In the genomic region with DNA sequence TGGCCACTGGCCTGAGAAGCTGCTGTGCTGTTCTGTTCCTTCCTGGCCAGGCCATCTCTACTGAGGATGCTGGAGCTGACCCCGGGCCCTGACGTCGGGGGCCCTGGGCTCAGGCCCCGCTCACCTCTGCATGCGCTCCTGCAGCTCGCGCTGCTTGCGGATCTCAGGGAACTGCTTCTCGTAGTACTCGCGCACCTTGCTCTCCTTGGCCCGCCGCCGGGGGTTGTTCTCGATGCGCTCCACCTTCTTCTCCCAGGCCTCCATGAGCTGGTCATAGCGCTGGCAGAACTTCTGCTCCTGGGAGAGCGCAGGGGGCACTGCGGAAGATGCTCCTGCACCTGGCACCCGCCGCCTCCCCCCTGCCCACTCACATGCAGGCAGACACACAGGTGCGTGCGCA, we compare ENCODE assay signal across 19 cellular contexts.
DNase-seq lines count a peak whose midpoint lies in the region; ATAC-seq, FAIRE-seq and TF ChIP-seq lines count a peak whose summit lies in the region.
"Had no signal": no experiment of that assay in that cellular context is flagged by ENCODE, and none has a peak within 500 bp of the region (broad histone marks: within the 10 kb centered on the region; RNA-seq: fewer than 3 reads in every experiment).

No MANE protein-coding gene starts in this region.

- CTCF ChIA-PET in H1 (lab: Charles Lee; ENCODE audit: partially characterized antibody) (interaction anchor here (0.6 to 1.5 kb wide), 5 partner anchors 9 to 344 kb away, joined by 3 read pairs; no protein-coding TSS in a partner anchor), HepG2 (lab: Yijun Ruan, JAX; ENCODE audit: low intra/inter-chr PET ratio, low total read pairs) (no interaction called here)

- peak overlapping the region; percentile 70 for H3K56ac ChIP-seq in H1 (replicated peaks; ENCODE audit: insufficient read length, low read depth, low read length)

- H4K5ac ChIP-seq in H1 (ENCODE audit: insufficient read length, low read depth, low read length): no peak overlapping the region

- no peak overlapping the region for H3K27ac Mint-ChIP-seq in natural killer cell treated with Interleukin-12 subunit alpha and Interleukin-12 subunit beta and Interleukin-15 and Interleukin-18, amount 100 ng/mL, for 72 hours
- H3K27ac Mint-ChIP-seq in natural killer cell (peak overlapping the region in 1 of 2 donors; percentile 49), nephron progenitor cell (peak overlapping the region; percentile 85)
- H3K27ac Mint-ChIP-seq: GM23338 had no signal

- H3K36me3 Mint-ChIP-seq in natural killer cell treated with Interleukin-12 subunit alpha and Interleukin-12 subunit beta and Interleukin-15 and Interleukin-18, amount 100 ng/mL, for 72 hours: peaks cover 9% of the 10 kb centered on the region
- H3K36me3 Mint-ChIP-seq in natural killer cell: peaks cover 6% of the 10 kb centered on the region
- H3K36me3 Mint-ChIP-seq in nephron progenitor cell (ENCODE audit: low read depth): peaks cover 11% of the 10 kb centered on the region

- H3K79me1 ChIP-seq in H1 (ENCODE audit: low read depth, low read length): peaks cover 14% of the 10 kb centered on the region

- H3K9me3 Mint-ChIP-seq in natural killer cell treated with Interleukin-12 subunit alpha and Interleukin-12 subunit beta and Interleukin-15 and Interleukin-18, amount 100 ng/mL, for 72 hours: no peaks in the 10 kb centered on the region
- no peaks in the 10 kb centered on the region for H3K9me3 Mint-ChIP-seq in natural killer cell
- no peaks in the 10 kb centered on the region for H3K9me3 Mint-ChIP-seq in nephron progenitor cell
- H3K9me3 Mint-ChIP-seq: CD4-positive, alpha-beta memory T cell; GM23338 had no signal

- no peak overlapping the region for H2AK5ac ChIP-seq in H1 (ENCODE audit: low read depth, low read length)

- peaks cover 0 to 10% of the 10 kb centered on the region in 2 experiments for H4K20me1 ChIP-seq in H1 (replicated peaks in 1 of 2; ENCODE audit: control insufficient read depth in 1 of 2, insufficient read depth in 2 of 2, low read length in 2 of 2)
- no peaks in the 10 kb centered on the region for H4K20me1 ChIP-seq in HepG2 (ENCODE audit: insufficient read depth, low read length)

- H3K4me2 ChIP-seq in H1 (ENCODE audit: insufficient read depth in 1 of 2, low read depth in 2 of 2, low read length in 2 of 2) (no peak overlapping the region), HepG2 (ENCODE audit: low read depth, low read length) (no peak overlapping the region)
- H3K4me2 ChIP-seq: GM23338 had no signal

- H2BK20ac ChIP-seq in H1 (ENCODE audit: low read length): no peak overlapping the region

- no TSS peak for BruUV-seq in HepG2 (replicated peaks; lab: Mats Ljungman, UMichigan)

- H2BK12ac ChIP-seq in H1 (ENCODE audit: low read depth, low read length): no peak overlapping the region

- H2BK120ac ChIP-seq in H1 (replicated peaks; ENCODE audit: low read depth, low read length): no peak overlapping the region

- H2AFZ ChIP-seq in H1 (ENCODE audit: low read length) (no peak overlapping the region), HepG2 (ENCODE audit: low read length) (no peak overlapping the region)
- H2AFZ ChIP-seq: GM23338 had no signal

- no peak overlapping the region for H3K4me3 Mint-ChIP-seq in natural killer cell treated with Interleukin-12 subunit alpha and Interleukin-12 subunit beta and Interleukin-15 and Interleukin-18, amount 100 ng/mL, for 72 hours
- no peak overlapping the region for H3K4me3 Mint-ChIP-seq in natural killer cell
- no peak overlapping the region for H3K4me3 Mint-ChIP-seq in nephron progenitor cell
- H3K4me3 Mint-ChIP-seq: CD4-positive, alpha-beta memory T cell; GM23338 had no signal

- FAIRE-seq in H1 (lab: Jason Lieb, UNC) (no peak), HepG2 (lab: Jason Lieb, UNC) (no peak)
- FAIRE-seq: A204.1 had no signal

- no peak overlapping the region for H3K14ac ChIP-seq in H1 (ENCODE audit: insufficient read length)

- H3K79me2 ChIP-seq in H1 (ENCODE audit: control insufficient read depth in 1 of 2, insufficient read depth in 2 of 2, low read length in 2 of 2) (peaks cover 0 to 10% of the 10 kb centered on the region in 2 experiments; a peak in 1 of 4 replicates), HepG2 (ENCODE audit: insufficient read depth, low read length) (no peaks in the 10 kb centered on the region)

- no peak for TF ChIP-seq POLR2A in H1 (IDR thresholded peaks at IDR 0.05; ENCODE audit: control extremely low read depth in 1 of 2, low read depth in 2 of 2, low read length in 2 of 2)
- no peak for TF ChIP-seq POLR2A in HepG2 (IDR thresholded peaks at IDR 0.05; ENCODE audit: insufficient read depth in 1 of 2, low read depth in 2 of 2, low read length in 2 of 2)

- 92% methylated on average over 20 of the region's 23 CpGs; no CpG with 5 or more reads in 1 of the 2 experiments for WGBS in H1 (ENCODE audit: extremely low coverage in 1 of 2, insufficient coverage in 1 of 2, insufficient read length in 1 of 2, insufficient replicate concordance in 2 of 2, low coverage in 1 of 2, low lambda C conversion rate in 2 of 2, missing lambda C conversion rate in 1 of 2), 2 experiments
- WGBS in HepG2 (ENCODE audit: low lambda C conversion rate): 98% methylated on average over 21 of the region's 23 CpGs

- H3K27me3 ChIP-seq in H1 (replicated peaks in 1 of 4; ENCODE audit: control insufficient read depth in 3 of 4, extremely low read depth in 1 of 4, insufficient read depth in 3 of 4, low read length in 3 of 4) (no peaks in the 10 kb centered on the region), HepG2 (ENCODE audit: control insufficient read depth in 1 of 2, insufficient read depth in 2 of 2, low read length in 2 of 2) (no peaks in the 10 kb centered on the region; a peak in 1 of 5 replicates)
- H3K27me3 ChIP-seq: BE2C had no signal

- H3K4me1 ChIP-seq in H1 (replicated peaks in 1 of 4; ENCODE audit: control insufficient read depth in 3 of 4, insufficient read depth in 4 of 4, low read length in 3 of 4) (peaks cover 5 to 24% (median 19%) of the 10 kb centered on the region in 4 experiments), HepG2 (ENCODE audit: insufficient read depth, low read length) (no peaks in the 10 kb centered on the region)

- in situ Hi-C loops in HepG2 (cut with HindIII; ENCODE audit: extremely low pct_ligation_motif_present, low pct_unique_long_range_greater_than_20kb): no loop called here

- H3K4me1 Mint-ChIP-seq in natural killer cell treated with Interleukin-12 subunit alpha and Interleukin-12 subunit beta and Interleukin-15 and Interleukin-18, amount 100 ng/mL, for 72 hours (ENCODE audit: low read depth in 2 of 2): peaks cover 25 to 32% of the 10 kb centered on the region in 2 donors
- H3K4me1 Mint-ChIP-seq in natural killer cell (peaks cover 37 to 78% of the 10 kb centered on the region in 2 donors), nephron progenitor cell (peaks cover 58% of the 10 kb centered on the region)

- no peak overlapping the region for H3K9ac ChIP-seq in H1 (replicated peaks in 1 of 4; ENCODE audit: extremely low read depth in 1 of 4, low read depth in 3 of 4, low read length in 3 of 4)
- H3K9ac ChIP-seq in HepG2 (ENCODE audit: insufficient read depth, low read depth, low read length): no peak overlapping the region

- no peak overlapping the region for H3K4ac ChIP-seq in H1 (replicated peaks; ENCODE audit: insufficient read length, low read depth, low read length)

- TF ChIP-seq EP300 in H1 (IDR thresholded peaks at IDR 0.05; ENCODE audit: borderline replicate concordance in 1 of 2, low read depth in 2 of 2, low read length in 2 of 2) (no peak), HepG2 (IDR thresholded peaks at IDR 0.05; ENCODE audit: low read depth in 2 of 2, low read length in 2 of 2) (no peak), HepG2 (CRISPR knock-in tag; IDR thresholded peaks at IDR 0.05; ENCODE audit: borderline replicate concordance) (no peak)

- H2BK5ac ChIP-seq in H1 (ENCODE audit: low read depth, low read length): peak overlapping the region; percentile 82; the same call in 1 of the 2 replicates

- H4K91ac ChIP-seq in H1 (replicated peaks; ENCODE audit: insufficient read length, low read length): no peak overlapping the region

- no peak for ATAC-seq in natural killer cell treated with Interleukin-12 subunit alpha and Interleukin-12 subunit beta and Interleukin-15 and Interleukin-18, amount 100 ng/mL, for 72 hours
- ATAC-seq in natural killer cell (no peak), HepG2 (no peak), HG02938 (IDR thresholded peaks at IDR 0.05; ENCODE audit: unreplicated experiment) (no peak)
- ATAC-seq: GM12878, GM23338 had no signal

- peaks cover 0 to 30% (median 16%) of the 10 kb centered on the region in 4 experiments; a peak in 5 of 8 replicates for H3K36me3 ChIP-seq in H1 (ENCODE audit: control insufficient read depth in 2 of 4, insufficient read depth in 4 of 4, low read length in 3 of 4)
- H3K36me3 ChIP-seq in HepG2 (replicated peaks in 1 of 2; ENCODE audit: control insufficient read depth in 1 of 2, insufficient read depth in 2 of 2, low read length in 2 of 2): peaks cover 6 to 17% of the 10 kb centered on the region in 2 experiments; a peak in 3 of 5 replicates

- TF ChIP-seq RAD21 in H1 (IDR thresholded peaks at IDR 0.05 in 1 of 2, conservative IDR thresholded peaks at IDR 0.05 in 1 of 2; ENCODE audit: low read depth in 2 of 2, low read length in 2 of 2) (no peak), HepG2 (CRISPR knock-in tag; IDR thresholded peaks at IDR 0.05) (no peak)

- POLR2A ChIA-PET in H1 (lab: Charles Lee; ENCODE audit: partially characterized antibody) (interaction anchor here (1.2 kb wide), 1 partner anchor 42 kb away, joined by 3 read pairs; no protein-coding TSS in a partner anchor), HepG2 (lab: Yijun Ruan, JAX) (no interaction called here)

- H3K18ac ChIP-seq in H1 (ENCODE audit: extremely low read depth, low read length): no peak overlapping the region

- H3K27ac ChIP-seq in H1 (ENCODE audit: low read depth, low read length): no peak overlapping the region; the same call in 1 of the 2 replicates
- H3K27ac ChIP-seq in HepG2 (ENCODE audit: extremely low read length, insufficient read depth, low read length): no peak overlapping the region

- H3K23ac ChIP-seq in H1 (ENCODE audit: insufficient read length): no peak overlapping the region

- intact Hi-C loops in natural killer cell (cut with micrococcal nuclease): no loop called here
- intact Hi-C loops in HepG2 (cut with micrococcal nuclease; ENCODE audit: unreplicated experiment): no loop called here

- peaks cover 5% of the 10 kb centered on the region; the same call in 1 of the 2 replicates for H3K23me2 ChIP-seq in H1 (ENCODE audit: low read depth, low read length)

- no peak for TF ChIP-seq CTCF in natural killer cell (IDR thresholded peaks at IDR 0.05)
- no peak for TF ChIP-seq CTCF in H1 (IDR thresholded peaks at IDR 0.05; ENCODE audit: control extremely low read depth in 1 of 3, insufficient read depth in 1 of 3, low read depth in 1 of 3, low read length in 3 of 3)
- no peak for TF ChIP-seq CTCF in nephron progenitor cell (IDR thresholded peaks at IDR 0.05)
- TF ChIP-seq CTCF in HepG2 (CRISPR knock-in tag; IDR thresholded peaks at IDR 0.05): no peak

- H4K8ac ChIP-seq in H1 (ENCODE audit: extremely low read depth, insufficient read depth, low read length): no peak overlapping the region

- no peak overlapping the region for H2BK15ac ChIP-seq in H1 (ENCODE audit: low read length)

- DNase-seq in natural killer cell treated with Interleukin-12 subunit alpha and Interleukin-12 subunit beta and Interleukin-15 and Interleukin-18, amount 100 ng/mL, for 72 hours (ENCODE audit: low spot score): peak; percentile 35
- no peak for DNase-seq in natural killer cell
- no peak for DNase-seq in H1 (ENCODE audit: low read depth in 1 of 2, low spot score in 2 of 2)
- DNase-seq in nephron progenitor cell: no peak
- DNase-seq in CD1c-positive myeloid dendritic cell (ENCODE audit: extremely low spot score): no peak
- no peak for DNase-seq in HepG2 (ENCODE audit: low spot score)
- DNase-seq: BE2C; Calu3; CD4-positive, alpha-beta memory T cell; KBM-7; NCI-H1105; NCI-H2081 treated with DMSO at 0.1 percent for 48 hours; NCI-H446 treated with DMSO at 0.1 percent for 48 hours; NCI-H69; SHP77 had no signal

- peaks cover 0 to 3% of the 10 kb centered on the region in 2 donors for H3K27me3 Mint-ChIP-seq in natural killer cell treated with Interleukin-12 subunit alpha and Interleukin-12 subunit beta and Interleukin-15 and Interleukin-18, amount 100 ng/mL, for 72 hours
- H3K27me3 Mint-ChIP-seq in natural killer cell (ENCODE audit: low read depth in 2 of 2) (peaks cover 0 to 4% of the 10 kb centered on the region in 2 donors), nephron progenitor cell (ENCODE audit: low read depth, poor library complexity) (peaks cover 3% of the 10 kb centered on the region)
- H3K27me3 Mint-ChIP-seq: CD4-positive, alpha-beta memory T cell had no signal

- H3K4me3 ChIP-seq in H1 (ENCODE audit: extremely low read depth in 1 of 4, insufficient read depth in 2 of 4, low read depth in 3 of 4, low read length in 4 of 4) (no peak overlapping the region), HepG2 (replicated peaks in 1 of 3; ENCODE audit: insufficient read depth in 1 of 3, low read depth in 2 of 3, low read length in 3 of 3) (no peak overlapping the region)
- H3K4me3 ChIP-seq: GM12878, GM23338 had no signal

- H3K9me3 ChIP-seq in H1 (ENCODE audit: insufficient read depth in 2 of 2, low read depth in 1 of 2, low read length in 1 of 2) (no peaks in the 10 kb centered on the region), HepG2 (ENCODE audit: low read length) (no peaks in the 10 kb centered on the region)
- H3K9me3 ChIP-seq: BE2C had no signal
